ENCODE assay signal across 1 cellular context in genomic region chr3:120039642-120040610, GRCh38.
A peak's percentile ranks its signal among the peaks of the same experiment; 100 is the strongest.
TF ChIP-seq lines count a peak whose summit lies in the region.

No MANE protein-coding gene starts in this region.

TF ChIP-seq in H1, 55 proteins besides CTCF, POLR2A, EP300 and RAD21:
- TF ChIP-seq ASH2L (IDR thresholded peaks at IDR 0.05; ENCODE audit: low read length): peak; percentile 27
- TF ChIP-seq MAX (IDR thresholded peaks at IDR 0.05): peak; percentile 28; the same call in 1 of the 2 replicates
- 0 out of 4 replicates have a peak, but pooled peaks of 1 of the 2 experiments have one; percentile 29 for TF ChIP-seq SIN3A (conservative IDR thresholded peaks at IDR 0.05 in 1 of 2, IDR thresholded peaks at IDR 0.05 in 1 of 2; ENCODE audit: low read depth in 1 of 2, low read length in 2 of 2)
- TF ChIP-seq TCF12 (IDR thresholded peaks at IDR 0.05; ENCODE audit: low read depth, low read length): no peak
TF ChIP-seq in H1: peak in this region for 3.
